7 cellular contexts compared by ENCODE assay signal in genomic region chr3:30548605-30549004, GRCh38. TPM values are rescaled to one million over a fixed set of nuclear protein-coding genes. Genes with fewer than 3 reads are reported as not detected.
A peak's percentile ranks its signal among the peaks of the same experiment; 100 is the strongest.
DNase-seq lines count a peak whose midpoint lies in the region; ATAC-seq, FAIRE-seq and TF ChIP-seq lines count a peak whose summit lies in the region.

No MANE protein-coding gene starts in this region.

- H3K4ac ChIP-seq in H1 (replicated peaks; ENCODE audit: insufficient read length, low read depth, low read length): peak overlapping the region; percentile 2

- no peaks in the 10 kb centered on the region for H3K27me3 ChIP-seq in HCT116 (ENCODE audit: insufficient read depth, low read length)
- 0 out of 7 replicates have a peak, but pooled peaks cover 0 to 3% (median 0%) of the 10 kb centered on the region in 4 experiments for H3K27me3 ChIP-seq in H1 (replicated peaks in 1 of 4; ENCODE audit: control insufficient read depth in 3 of 4, extremely low read depth in 1 of 4, insufficient read depth in 3 of 4, low read length in 3 of 4)

- TF ChIP-seq RAD21 in HCT116 (IDR thresholded peaks at IDR 0.05; ENCODE audit: low read depth) (no peak), H1 (IDR thresholded peaks at IDR 0.05 in 1 of 2, conservative IDR thresholded peaks at IDR 0.05 in 1 of 2; ENCODE audit: low read depth in 2 of 2, low read length in 2 of 2) (no peak)

- H3K4me2 ChIP-seq in HCT116 (ENCODE audit: low read length) (no peak overlapping the region), H1 (ENCODE audit: insufficient read depth in 1 of 2, low read depth in 2 of 2, low read length in 2 of 2) (no peak overlapping the region; a peak in 1 of 4 replicates)

- no peak overlapping the region for H4K5ac ChIP-seq in H1 (ENCODE audit: insufficient read length, low read depth, low read length)

- no peaks in the 10 kb centered on the region for H3K23me2 ChIP-seq in H1 (ENCODE audit: low read depth, low read length)

- no peak overlapping the region for H2AK5ac ChIP-seq in H1 (ENCODE audit: low read depth, low read length)

- TF ChIP-seq EP300 in H1 (IDR thresholded peaks at IDR 0.05; ENCODE audit: borderline replicate concordance in 1 of 2, low read depth in 2 of 2, low read length in 2 of 2): no peak

- H3K9me2 ChIP-seq in HCT116 (ENCODE audit: insufficient read depth): no peaks in the 10 kb centered on the region

- H4K91ac ChIP-seq in H1 (replicated peaks; ENCODE audit: insufficient read length, low read length): peak overlapping the region; percentile 5

- WGBS in H1 (ENCODE audit: extremely low coverage in 1 of 2, insufficient coverage in 1 of 2, insufficient read length in 1 of 2, insufficient replicate concordance in 2 of 2, low coverage in 1 of 2, low lambda C conversion rate in 2 of 2, missing lambda C conversion rate in 1 of 2), 2 experiments: 60% methylated on average over 4 of the region's 4 CpGs; no CpG with 5 or more reads in 1 of the 2 experiments

- H3K9ac ChIP-seq in HCT116 (ENCODE audit: low read length) (no peak overlapping the region), H1 (replicated peaks in 1 of 4; ENCODE audit: extremely low read depth in 1 of 4, low read depth in 3 of 4, low read length in 3 of 4) (no peak overlapping the region)

- H3K79me2 ChIP-seq in HCT116 (ENCODE audit: insufficient read depth, low read length): no peaks in the 10 kb centered on the region
- H3K79me2 ChIP-seq in H1 (ENCODE audit: control insufficient read depth in 1 of 2, insufficient read depth in 2 of 2, low read length in 2 of 2): no peaks in the 10 kb centered on the region

- H3K9me3 Mint-ChIP-seq in stimulated activated effector memory CD8-positive, alpha-beta T cell treated with anti-CD3 and anti-CD28 coated beads, Interleukin-12 subunit alpha, Interleukin-12 subunit beta, amount 100 ng/mL, for 72 hours: no peaks in the 10 kb centered on the region

- H3K4me3 ChIP-seq in HCT116 (replicated peaks in 1 of 2; ENCODE audit: low read depth in 1 of 2, low read length in 2 of 2): no peak overlapping the region
- H3K4me3 ChIP-seq in H1 (ENCODE audit: extremely low read depth in 1 of 4, insufficient read depth in 2 of 4, low read depth in 3 of 4, low read length in 4 of 4): no peak overlapping the region

- H3K27ac ChIP-seq in HCT116 (ENCODE audit: low read depth, low read length): no peak overlapping the region
- no peak overlapping the region; the same call in 1 of the 2 replicates for H3K27ac ChIP-seq in H1 (ENCODE audit: low read depth, low read length)

- no peaks in the 10 kb centered on the region for H3K36me3 ChIP-seq in HCT116 (ENCODE audit: control insufficient read depth in 1 of 2, insufficient read depth in 2 of 2, low read length in 2 of 2)
- peaks cover 0 to 3% (median 0%) of the 10 kb centered on the region in 4 experiments; a peak in 2 of 8 replicates for H3K36me3 ChIP-seq in H1 (ENCODE audit: control insufficient read depth in 2 of 4, insufficient read depth in 4 of 4, low read length in 3 of 4)

- no peak overlapping the region for H3K14ac ChIP-seq in H1 (ENCODE audit: insufficient read length)

- H3K79me1 ChIP-seq in H1 (ENCODE audit: low read depth, low read length): no peaks in the 10 kb centered on the region

- H3K4me3 Mint-ChIP-seq in stimulated activated effector memory CD8-positive, alpha-beta T cell treated with anti-CD3 and anti-CD28 coated beads, Interleukin-12 subunit alpha, Interleukin-12 subunit beta, amount 100 ng/mL, for 72 hours: no peak overlapping the region

- 0 out of 2 replicates have a peak overlapping the region, but pooled peaks have one; percentile 0 for H3K18ac ChIP-seq in H1 (ENCODE audit: extremely low read depth, low read length)

- POLR2A ChIA-PET in HCT116 (lab: Charles Lee): no interaction called here
- POLR2A ChIA-PET in H1 (lab: Charles Lee; ENCODE audit: partially characterized antibody): interaction anchor here (0.5 to 1.6 kb wide), 4 partner anchors 10 to 1350 kb away, joined by 3 to 6 read pairs (median 4); no protein-coding TSS in a partner anchor

- H3K36me3 Mint-ChIP-seq in stimulated activated effector memory CD8-positive, alpha-beta T cell treated with anti-CD3 and anti-CD28 coated beads, Interleukin-12 subunit alpha, Interleukin-12 subunit beta, amount 100 ng/mL, for 72 hours: no peaks in the 10 kb centered on the region

- BruUV-seq in HCT116 (replicated peaks; lab: Mats Ljungman, UMichigan): no TSS peak

- in situ Hi-C loops in G401 (cut with HindIII; ENCODE audit: low sequenced_read_pairs): no loop called here

- TF ChIP-seq POLR2A in HCT116 (IDR thresholded peaks at IDR 0.05; ENCODE audit: borderline replicate concordance, extremely low read depth, insufficient read depth, insufficient read length): no peak
- TF ChIP-seq POLR2A in H1 (IDR thresholded peaks at IDR 0.05; ENCODE audit: control extremely low read depth in 1 of 2, low read depth in 2 of 2, low read length in 2 of 2): peak; percentile 35 to 53; a peak in 2 of 3 replicates

- H3K4me1 ChIP-seq in HCT116 (ENCODE audit: control insufficient read depth in 1 of 2, insufficient read depth in 2 of 2, low read length in 2 of 2) (peaks cover 8 to 14% of the 10 kb centered on the region in 2 experiments; a peak in 3 of 4 replicates), H1 (replicated peaks in 1 of 4; ENCODE audit: control insufficient read depth in 3 of 4, insufficient read depth in 4 of 4, low read length in 3 of 4) (peaks cover 0 to 22% (median 9%) of the 10 kb centered on the region in 4 experiments; a peak in 6 of 7 replicates)

- peak overlapping the region; percentile 86; the same call in 1 of the 2 replicates for H2BK12ac ChIP-seq in H1 (ENCODE audit: low read depth, low read length)

- peak overlapping the region; percentile 67; the same call in 1 of the 2 replicates for H2BK20ac ChIP-seq in H1 (ENCODE audit: low read length)

- ATAC-seq in HCT116 (peak; percentile 99), SK-N-SH treated with all-trans-retinoic acid at 6 μM for 48 hours (peak; percentile 59), HG03378 (IDR thresholded peaks at IDR 0.05; ENCODE audit: unreplicated experiment) (no peak)
- ATAC-seq in stimulated activated effector memory CD8-positive, alpha-beta T cell treated with anti-CD3 and anti-CD28 coated beads, Interleukin-12 subunit alpha, Interleukin-12 subunit beta, amount 100 ng/mL, for 72 hours: peak; percentile 63

- intact Hi-C loops in HCT116 (cut with micrococcal nuclease): no loop called here

- RAD21 ChIA-PET in HCT116 (lab: Charles Lee; ENCODE audit: low non-redundant PET in 1 of 2, low total read pairs in 2 of 2, uncharacterized antibody in 2 of 2, unreplicated experiment in 2 of 2): no interaction called here

- H4K20me1 ChIP-seq in HCT116 (ENCODE audit: insufficient read depth) (no peaks in the 10 kb centered on the region), H1 (replicated peaks in 1 of 2; ENCODE audit: control insufficient read depth in 1 of 2, insufficient read depth in 2 of 2, low read length in 2 of 2) (no peaks in the 10 kb centered on the region)

- H3K23ac ChIP-seq in H1 (ENCODE audit: insufficient read length): no peak overlapping the region

- H3K27ac Mint-ChIP-seq in stimulated activated effector memory CD8-positive, alpha-beta T cell treated with anti-CD3 and anti-CD28 coated beads, Interleukin-12 subunit alpha, Interleukin-12 subunit beta, amount 100 ng/mL, for 72 hours: no peak overlapping the region

- H3K9me3 ChIP-seq in HCT116 (ENCODE audit: control insufficient read depth in 1 of 2, insufficient read depth in 1 of 2, low read depth in 1 of 2, low read length in 2 of 2): no peaks in the 10 kb centered on the region
- peaks cover 0 to 2% of the 10 kb centered on the region in 2 experiments; a peak in 1 of 4 replicates for H3K9me3 ChIP-seq in H1 (ENCODE audit: insufficient read depth in 2 of 2, low read depth in 1 of 2, low read length in 1 of 2)

- H2BK5ac ChIP-seq in H1 (ENCODE audit: low read depth, low read length): peak overlapping the region; percentile 36; the same call in 1 of the 2 replicates

- FAIRE-seq in H1 (lab: Jason Lieb, UNC): peak; percentile 58

- H3K4me1 Mint-ChIP-seq in stimulated activated effector memory CD8-positive, alpha-beta T cell treated with anti-CD3 and anti-CD28 coated beads, Interleukin-12 subunit alpha, Interleukin-12 subunit beta, amount 100 ng/mL, for 72 hours: no peaks in the 10 kb centered on the region

- TF ChIP-seq CTCF in HCT116 (IDR thresholded peaks at IDR 0.05 in 2 of 3, conservative IDR thresholded peaks at IDR 0.05 in 1 of 3; ENCODE audit: borderline replicate concordance in 1 of 3, insufficient read depth in 1 of 3, low read depth in 2 of 3, low read length in 2 of 3): no peak
- TF ChIP-seq CTCF in H1 (IDR thresholded peaks at IDR 0.05; ENCODE audit: control extremely low read depth in 1 of 3, insufficient read depth in 1 of 3, low read depth in 1 of 3, low read length in 3 of 3): no peak
- TF ChIP-seq CTCF in GM20000 (IDR thresholded peaks at IDR 0.05; ENCODE audit: extremely low read depth, missing control alignments): no peak

- no peak overlapping the region for H2BK15ac ChIP-seq in H1 (ENCODE audit: low read length)

- H3K56ac ChIP-seq in H1 (replicated peaks; ENCODE audit: insufficient read length, low read depth, low read length): no peak overlapping the region

- peak overlapping the region; percentile 34 for H2BK120ac ChIP-seq in H1 (replicated peaks; ENCODE audit: low read depth, low read length)

- no peak overlapping the region for H2AFZ ChIP-seq in HCT116 (ENCODE audit: low read depth, low read length, poor library complexity, severe bottlenecking)
- no peak overlapping the region for H2AFZ ChIP-seq in H1 (ENCODE audit: low read length)

- no peak overlapping the region for H4K8ac ChIP-seq in H1 (ENCODE audit: extremely low read depth, insufficient read depth, low read length)

- CTCF ChIA-PET in HCT116 (lab: Charles Lee): no interaction called here
- CTCF ChIA-PET in H1 (lab: Charles Lee; ENCODE audit: partially characterized antibody): interaction anchor here (1.0 to 1.2 kb wide), 2 partner anchors 16 to 350 kb away, joined by 3 to 4 read pairs; no protein-coding TSS in a partner anchor

- DNase-seq in HCT116 (ENCODE audit: low read depth, low spot score) (no peak), H1 (ENCODE audit: low read depth in 1 of 2, low spot score in 2 of 2) (peak in 1 of 2 experiments; percentile 84), GM20000 (ENCODE audit: low spot score) (no peak), G401 (ENCODE audit: low spot score) (no peak)
- no peak for DNase-seq in stimulated activated effector memory CD8-positive, alpha-beta T cell treated with anti-CD3 and anti-CD28 coated beads, Interleukin-12 subunit alpha, Interleukin-12 subunit beta, amount 100 ng/mL, for 72 hours (ENCODE audit: low spot score in 2 of 2)

RNA-seq across cellular contexts. Expression of gene TGFBR2, which starts 57.8 kb away (rescaled TPM):
- 22.5 TPM for total RNA-seq in HCT116 (2021; ENCODE audit: unreplicated experiment)
- polyA plus RNA-seq in HCT116 (2012): 8.1 and 8.9 TPM in 2 replicates
- total RNA-seq in H1 (2021; fragmentation: NEBNext Ultra II Directional; extraction: Animal tissue kit (Norgen Biotek cat#: 25700)): 6.7 and 7.4 TPM in 2 replicates
- 3.6 and 4.2 TPM in 2 replicates for polyA plus RNA-seq in H1 (2011; rRNA removed)
- polyA plus RNA-seq in H1 (2011; cell fraction: cytosol; rRNA removed): 4.2 TPM
- polyA plus RNA-seq in H1 (2011; cell fraction: nucleus; rRNA removed): 5.1 TPM
- polyA plus RNA-seq in H1 (2012, experiment 1 of 2): 3.4 to 4.3 TPM (median 4.2 TPM) in 4 replicates
- polyA plus RNA-seq in H1 (2012, experiment 2 of 2): 0.56 TPM
- 9.3 TPM for polyA plus RNA-seq in H1 (2013, experiment 1 of 2)
- 11.1 TPM for polyA plus RNA-seq in H1 (2013, experiment 2 of 2)
- polyA minus RNA-seq in H1 (2011; rRNA and poly(A)+ RNA removed): 16.0 and 17.2 TPM in 2 replicates
- polyA minus RNA-seq in H1 (2011; cell fraction: cytosol; rRNA and poly(A)+ RNA removed): 4.8 TPM
- 15.0 TPM for polyA minus RNA-seq in H1 (2011; cell fraction: nucleus; rRNA and poly(A)+ RNA removed)
- total RNA-seq in G401 (2014; rRNA removed; shearing (Covaris generic)): 0.81 TPM in 1 of 2 replicates, not detected in the other

Comparison
In these comparisons a context has a peak if more than half of its experiments do, and no peak if none do; other contexts are left out.
1. Of the 16 proteins assayed by ChIP-seq in both H1 and HCT116: peak only in H1: POLR2A and POLR2AphosphoS5; only in HCT116: none; in both: none; in neither: 14.